In genomic region chr10:103910442-103911000, GRCh38 we compare ENCODE assay signal across 11 cellular contexts. TPM values are rescaled to one million over a fixed set of nuclear protein-coding genes. Genes with fewer than 3 reads are reported as not detected.
DNase-seq lines count a peak whose midpoint lies in the region; ATAC-seq, FAIRE-seq and TF ChIP-seq lines count a peak whose summit lies in the region.
"Had no signal": no experiment of that assay in that cellular context is flagged by ENCODE, and none has a peak within 500 bp of the region (broad histone marks: within the 10 kb centered on the region; RNA-seq: fewer than 3 reads in every experiment).

No MANE protein-coding gene starts in this region.

- H3K9ac ChIP-seq in astrocyte (ENCODE audit: low read length): no peak overlapping the region

- H4K20me1 ChIP-seq in astrocyte (ENCODE audit: insufficient read depth, low read length): no peaks in the 10 kb centered on the region

- H3K4me1 Mint-ChIP-seq in stimulated activated naive CD8-positive, alpha-beta T cell treated with anti-CD3 and anti-CD28 coated beads, Interleukin-15, Interleukin-2, amounts not matched to agents 100 ng/mL and 50 ng/mL, for 24 hours (ENCODE audit: low read depth): peaks cover 83% of the 10 kb centered on the region
- H3K4me1 Mint-ChIP-seq in astrocyte (ENCODE audit: low read depth, unreplicated experiment): peaks cover 17% of the 10 kb centered on the region
- peaks cover 47 to 88% (median 76%) of the 10 kb centered on the region in 7 donors for H3K4me1 Mint-ChIP-seq in naive thymus-derived CD4-positive, alpha-beta T cell

- no peaks in the 10 kb centered on the region for H3K27me3 ChIP-seq in astrocyte (ENCODE audit: insufficient read depth, low read length)
- no peaks in the 10 kb centered on the region for H3K27me3 ChIP-seq in naive thymus-derived CD4-positive, alpha-beta T cell (ENCODE audit: control insufficient read depth in 2 of 2, insufficient read depth in 2 of 2, low read length in 2 of 2)
- no peaks in the 10 kb centered on the region for H3K27me3 ChIP-seq in BE2C

- H3K4me2 ChIP-seq in astrocyte (ENCODE audit: low read length): no peak overlapping the region

- no peak for FAIRE-seq in astrocyte (lab: Jason Lieb, UNC)

- peaks cover 20% of the 10 kb centered on the region for H3K36me3 Mint-ChIP-seq in stimulated activated naive CD8-positive, alpha-beta T cell treated with anti-CD3 and anti-CD28 coated beads, Interleukin-15, Interleukin-2, amounts not matched to agents 100 ng/mL and 50 ng/mL, for 24 hours (ENCODE audit: low read depth)
- no peaks in the 10 kb centered on the region for H3K36me3 Mint-ChIP-seq in astrocyte (ENCODE audit: low read depth, unreplicated experiment)
- H3K36me3 Mint-ChIP-seq in naive thymus-derived CD4-positive, alpha-beta T cell: peaks cover 0 to 40% (median 17%) of the 10 kb centered on the region in 5 donors

- intact Hi-C loops in naive thymus-derived CD4-positive, alpha-beta T cell (cut with micrococcal nuclease): loop anchor here (1.0 to 10.0 kb wide), 8 partner anchors 8 to 1406 kb away; partner anchors contain the start of genes TRIM8 (in 2 of the 2), ACTR1A (in 1 of the 2), CFAP43 (in 1 of the 2) and SUFU (in 1 of the 2)

- no peaks in the 10 kb centered on the region for H3K36me3 ChIP-seq in astrocyte (ENCODE audit: insufficient read depth, low read length)
- H3K36me3 ChIP-seq in naive thymus-derived CD4-positive, alpha-beta T cell (ENCODE audit: control insufficient read depth in 2 of 3, insufficient read depth in 3 of 3, low read length in 3 of 3): no peaks in the 10 kb centered on the region
- no peaks in the 10 kb centered on the region for H3K36me3 ChIP-seq in BE2C

- H3K4me3 Mint-ChIP-seq in stimulated activated naive CD8-positive, alpha-beta T cell treated with anti-CD3 and anti-CD28 coated beads, Interleukin-15, Interleukin-2, amounts not matched to agents 100 ng/mL and 50 ng/mL, for 24 hours: peak overlapping the region; percentile 66
- no peak overlapping the region for H3K4me3 Mint-ChIP-seq in astrocyte (ENCODE audit: unreplicated experiment)
- H3K4me3 Mint-ChIP-seq in naive thymus-derived CD4-positive, alpha-beta T cell: peak overlapping the region; percentile 74 to 87 (median 84)

- H3K79me2 ChIP-seq in astrocyte (ENCODE audit: insufficient read depth, low read length): peaks cover 17% of the 10 kb centered on the region

- no peak overlapping the region for H2AFZ ChIP-seq in astrocyte (ENCODE audit: low read depth, low read length)

- H3K9me3 Mint-ChIP-seq in stimulated activated naive CD8-positive, alpha-beta T cell treated with anti-CD3 and anti-CD28 coated beads, Interleukin-15, Interleukin-2, amounts not matched to agents 100 ng/mL and 50 ng/mL, for 24 hours: peaks cover 7% of the 10 kb centered on the region
- peaks cover 3% of the 10 kb centered on the region for H3K9me3 Mint-ChIP-seq in astrocyte (ENCODE audit: unreplicated experiment)
- H3K9me3 Mint-ChIP-seq in naive thymus-derived CD4-positive, alpha-beta T cell: peaks cover 0 to 10% (median 6%) of the 10 kb centered on the region in 11 donors

- no peak for ATAC-seq in stimulated activated naive CD8-positive, alpha-beta T cell treated with anti-CD3 and anti-CD28 coated beads, Interleukin-15, Interleukin-2, amounts not matched to agents 100 U/mL and 50 U/mL, for 24 hours
- no peak for ATAC-seq in naive thymus-derived CD4-positive, alpha-beta T cell
- no peak for ATAC-seq in HG03342 (IDR thresholded peaks at IDR 0.05; ENCODE audit: unreplicated experiment)
- ATAC-seq: right cardiac atrium had no signal

- no peak for DNase-seq in stimulated activated naive CD8-positive, alpha-beta T cell treated with anti-CD3 and anti-CD28 coated beads, Interleukin-15, Interleukin-2, amounts not matched to agents 100 U/mL and 50 U/mL, for 24 hours
- DNase-seq in astrocyte (ENCODE audit: low read depth) (peak; percentile 31), mucosa of gallbladder (ENCODE audit: low spot score) (no peak), SK-N-DZ (ENCODE audit: low spot score) (no peak), BE2C (no peak)
- peak in 1 of 9 donors; percentile 21 for DNase-seq in naive thymus-derived CD4-positive, alpha-beta T cell
- DNase-seq: NCI-H510A, right cardiac atrium had no signal

- H3K4me1 ChIP-seq in astrocyte (ENCODE audit: insufficient read depth, low read length) (peaks cover 13% of the 10 kb centered on the region), BE2C (peaks cover 3% of the 10 kb centered on the region)
- peaks cover 82 to 84% of the 10 kb centered on the region in 2 donors for H3K4me1 ChIP-seq in naive thymus-derived CD4-positive, alpha-beta T cell (ENCODE audit: control insufficient read depth in 2 of 2, insufficient read depth in 2 of 2, low read length in 2 of 2)

- no peak overlapping the region for H3K27ac ChIP-seq in astrocyte (ENCODE audit: low read depth, low read length)
- peak overlapping the region; percentile 78 for H3K27ac ChIP-seq in naive thymus-derived CD4-positive, alpha-beta T cell (ENCODE audit: low read depth, low read length)
- H3K27ac ChIP-seq: C4-2B had no signal

- POLR2A ChIA-PET in naive thymus-derived CD4-positive, alpha-beta T cell (lab: Charles Lee): interaction anchor here (0.8 to 3.1 kb wide), 5 partner anchors 9 to 211 kb away, joined by 3 to 14 read pairs (median 5); partner anchors contain the start of gene SFR1

- TF ChIP-seq CTCF in astrocyte (IDR thresholded peaks at IDR 0.05; ENCODE audit: insufficient read depth, low read depth, low read length) (no peak), BE2C (IDR thresholded peaks at IDR 0.05; ENCODE audit: low read depth, low read length) (no peak)

- H3K27ac Mint-ChIP-seq in stimulated activated naive CD8-positive, alpha-beta T cell treated with anti-CD3 and anti-CD28 coated beads, Interleukin-15, Interleukin-2, amounts not matched to agents 100 ng/mL and 50 ng/mL, for 24 hours: peak overlapping the region; percentile 92
- no peak overlapping the region for H3K27ac Mint-ChIP-seq in astrocyte (ENCODE audit: unreplicated experiment)
- peak overlapping the region; percentile 96 to 99 (median 97) for H3K27ac Mint-ChIP-seq in naive thymus-derived CD4-positive, alpha-beta T cell

- CTCF ChIA-PET in naive thymus-derived CD4-positive, alpha-beta T cell (lab: Charles Lee): interaction anchor here (0.6 to 1.2 kb wide), 4 partner anchors 18 to 225 kb away, joined by 4 to 7 read pairs (median 6); no protein-coding TSS in a partner anchor

- H3K4me3 ChIP-seq in astrocyte (ENCODE audit: insufficient read depth, low read depth, low read length) (no peak overlapping the region), BE2C (ENCODE audit: low read depth, low read length) (no peak overlapping the region)
- H3K4me3 ChIP-seq in naive thymus-derived CD4-positive, alpha-beta T cell (ENCODE audit: low read length): peak overlapping the region; percentile 46

- H3K9me3 ChIP-seq in astrocyte (ENCODE audit: insufficient read depth, low read depth, low read length) (no peaks in the 10 kb centered on the region), BE2C (no peaks in the 10 kb centered on the region; the same call in 1 of the 2 replicates)
- peaks cover 0 to 9% (median 0%) of the 10 kb centered on the region in 3 experiments for H3K9me3 ChIP-seq in naive thymus-derived CD4-positive, alpha-beta T cell (ENCODE audit: control insufficient read depth in 2 of 3, low read length in 3 of 3)

- H3K27me3 Mint-ChIP-seq in stimulated activated naive CD8-positive, alpha-beta T cell treated with anti-CD3 and anti-CD28 coated beads, Interleukin-15, Interleukin-2, amounts not matched to agents 100 ng/mL and 50 ng/mL, for 24 hours: no peaks in the 10 kb centered on the region
- no peaks in the 10 kb centered on the region for H3K27me3 Mint-ChIP-seq in astrocyte (ENCODE audit: low read depth, unreplicated experiment)
- no peaks in the 10 kb centered on the region for H3K27me3 Mint-ChIP-seq in naive thymus-derived CD4-positive, alpha-beta T cell

RNA-seq across cellular contexts. Expression of gene STN1, which starts 7.5 kb away (rescaled TPM):
- 17.3 and 19.9 TPM in 2 replicates for total RNA-seq in astrocyte
- total RNA-seq in naive thymus-derived CD4-positive, alpha-beta T cell: 10 to 100 TPM; 28.8 to 42.6 (median 34.8) TPM
- polyA plus RNA-seq in naive thymus-derived CD4-positive, alpha-beta T cell: 10 to 100 TPM; 71.5 to 83.7 TPM
- total RNA-seq in mucosa of gallbladder: 29.2 TPM
- 29.5 and 33.0 TPM in 2 replicates for polyA plus RNA-seq in SK-N-DZ (2014; cell fraction: cytosol; rRNA removed)
- polyA plus RNA-seq in SK-N-DZ (2014; cell fraction: nucleus; rRNA removed): 17.1 and 20.1 TPM in 2 replicates
- 31.0 TPM for polyA plus RNA-seq in BE2C (2012; ENCODE audit: insufficient read depth, insufficient read length, low read depth)

RNA-seq across cellular contexts. Expression of gene SH3PXD2A, which starts 55.1 kb away (rescaled TPM):
- total RNA-seq in astrocyte (17.3 and 25.8 TPM in 2 replicates), mucosa of gallbladder (62.3 TPM)
- 10 to 100 TPM in 3 of 5 experiments, 1 to 10 TPM in 2; 7.1 to 20.5 (median 15.7) TPM for total RNA-seq in naive thymus-derived CD4-positive, alpha-beta T cell
- 1 to 10 TPM in 1 of 2 donors, under 1 TPM in 1; 0.54 to 1.0 TPM for polyA plus RNA-seq in naive thymus-derived CD4-positive, alpha-beta T cell
- 5.3 and 5.6 TPM in 2 replicates for polyA plus RNA-seq in SK-N-DZ (2014; cell fraction: cytosol; rRNA removed)
- 9.6 and 14.8 TPM in 2 replicates for polyA plus RNA-seq in SK-N-DZ (2014; cell fraction: nucleus; rRNA removed)
- polyA plus RNA-seq in BE2C (2012; ENCODE audit: insufficient read depth, insufficient read length, low read depth): 23.1 TPM

RNA-seq across cellular contexts. Expression of gene SLK, which starts 56.4 kb away (rescaled TPM):
- total RNA-seq in astrocyte (24.9 and 27.5 TPM in 2 replicates), mucosa of gallbladder (38.5 TPM)
- 10 to 100 TPM; 21.4 to 32.2 (median 26.2) TPM for total RNA-seq in naive thymus-derived CD4-positive, alpha-beta T cell
- 1 to 10 TPM; 6.1 to 8.1 TPM for polyA plus RNA-seq in naive thymus-derived CD4-positive, alpha-beta T cell
- 10.9 and 11.9 TPM in 2 replicates for polyA plus RNA-seq in SK-N-DZ (2014; cell fraction: cytosol; rRNA removed)
- polyA plus RNA-seq in SK-N-DZ (2014; cell fraction: nucleus; rRNA removed): 9.0 and 9.7 TPM in 2 replicates
- polyA plus RNA-seq in BE2C (2012; ENCODE audit: insufficient read depth, insufficient read length, low read depth): 7.6 TPM
